Comparison of ENCODE assay signal across 19 cellular contexts in genomic region chr11:118054712-118055640, GRCh38. TPM values are rescaled to one million over a fixed set of nuclear protein-coding genes. Genes with fewer than 3 reads are reported as not detected.
"Had no signal": no experiment of that assay in that cellular context is flagged by ENCODE, and none has a peak within 500 bp of the region (broad histone marks: within the 10 kb centered on the region; RNA-seq: fewer than 3 reads in every experiment).

No MANE protein-coding gene starts in this region.

- H3K27me3 Mint-ChIP-seq: activated CD4-positive, alpha-beta T cell treated with anti-CD3 and anti-CD28 coated beads, Interleukin-2, amount 10 ng/mL, durations not matched to agents 7 days and 5 days had no signal

- H3K9me3 Mint-ChIP-seq: activated CD4-positive, alpha-beta T cell treated with anti-CD3 and anti-CD28 coated beads, Interleukin-2, amount 10 ng/mL, durations not matched to agents 7 days and 5 days; brain; dendritic cell treated with granulocyte-macrophage colony-stimulating factor and Interleukin-4, amounts not matched to agents 40 ng/mL and 50 ng/mL, for 4 days; natural killer cell treated with Interleukin-12 subunit alpha and Interleukin-12 subunit beta and Interleukin-15 and Interleukin-18, amount 100 ng/mL, for 72 hours; stimulated activated naive CD8-positive, alpha-beta T cell treated with anti-CD3 and anti-CD28 coated beads, Interleukin-15, amount 100 ng/mL, for 72 hours; T-helper 1 cell treated with Interleukin-12 subunit alpha and Interleukin-12 subunit beta and Interleukin-4 antibody, amounts not matched to agents 30 μg/mL and 1 μg/mL, for 36 hours had no signal

- H3K9me3 ChIP-seq: prostate gland, right lobe of liver, thyroid gland had no signal

- H3K4me3 ChIP-seq: prostate gland, right lobe of liver, thyroid gland had no signal

- DNase-seq: activated CD4-positive, alpha-beta T cell treated with anti-CD3 and anti-CD28 coated beads, Interleukin-2, amount 10 ng/mL, durations not matched to agents 7 days and 5 days; activated CD4-positive, CD25-positive, alpha-beta regulatory T cell; activated CD8-positive, alpha-beta memory T cell treated with anti-CD3 and anti-CD28 coated beads for 24 hours; activated naive CD4-positive, alpha-beta T cell treated with Interleukin-2 at 50 U/mL for 16 hours; erythroblast; occipital lobe; SHP77; stimulated activated CD4-positive, alpha-beta T cell treated with anti-CD3 and anti-CD28 coated beads, Interleukin-2, amount 100 ng/mL, for 24 hours; stimulated activated naive CD8-positive, alpha-beta T cell treated with anti-CD3 and anti-CD28 coated beads, Interleukin-15, amount 100 ng/mL, for 72 hours; thyroid gland had no signal

- H3K4me1 ChIP-seq: prostate gland, right lobe of liver, thyroid gland had no signal

- ATAC-seq: natural killer cell treated with Interleukin-12 subunit alpha and Interleukin-12 subunit beta and Interleukin-15 and Interleukin-18, amount 100 ng/mL, for 72 hours; right lobe of liver; stimulated activated naive CD8-positive, alpha-beta T cell treated with anti-CD3 and anti-CD28 coated beads, Interleukin-15, amount 100 ng/mL, for 72 hours had no signal

- H3K4me3 Mint-ChIP-seq: activated CD4-positive, alpha-beta T cell treated with anti-CD3 and anti-CD28 coated beads, Interleukin-2, amount 10 ng/mL, durations not matched to agents 7 days and 5 days; brain; dendritic cell treated with granulocyte-macrophage colony-stimulating factor and Interleukin-4, amounts not matched to agents 40 ng/mL and 50 ng/mL, for 4 days; natural killer cell treated with Interleukin-12 subunit alpha and Interleukin-12 subunit beta and Interleukin-15 and Interleukin-18, amount 100 ng/mL, for 72 hours; stimulated activated naive CD8-positive, alpha-beta T cell treated with anti-CD3 and anti-CD28 coated beads, Interleukin-15, amount 100 ng/mL, for 72 hours; T-helper 1 cell treated with Interleukin-12 subunit alpha and Interleukin-12 subunit beta and Interleukin-4 antibody, amounts not matched to agents 30 μg/mL and 1 μg/mL, for 36 hours had no signal

- H3K36me3 ChIP-seq: prostate gland, right lobe of liver, thyroid gland had no signal

- H3K36me3 Mint-ChIP-seq: brain; natural killer cell treated with Interleukin-12 subunit alpha and Interleukin-12 subunit beta and Interleukin-15 and Interleukin-18, amount 100 ng/mL, for 72 hours had no signal

- H3K27ac ChIP-seq: prostate gland, right lobe of liver, thyroid gland had no signal

- H3K27me3 ChIP-seq: right lobe of liver, thyroid gland had no signal

- H3K27ac Mint-ChIP-seq: activated CD4-positive, alpha-beta T cell treated with anti-CD3 and anti-CD28 coated beads, Interleukin-2, amount 10 ng/mL, durations not matched to agents 7 days and 5 days; brain; natural killer cell treated with Interleukin-12 subunit alpha and Interleukin-12 subunit beta and Interleukin-15 and Interleukin-18, amount 100 ng/mL, for 72 hours; stimulated activated naive CD8-positive, alpha-beta T cell treated with anti-CD3 and anti-CD28 coated beads, Interleukin-15, amount 100 ng/mL, for 72 hours; T-helper 1 cell treated with Interleukin-12 subunit alpha and Interleukin-12 subunit beta and Interleukin-4 antibody, amounts not matched to agents 30 μg/mL and 1 μg/mL, for 36 hours had no signal

RNA-seq across cellular contexts. Expression of gene TMPRSS4, which starts 21.9 kb away (rescaled TPM):
- total RNA-seq: activated CD4-positive, alpha-beta T cell treated with anti-CD3 and anti-CD28 coated beads, Interleukin-2, amount 10 ng/mL, durations not matched to agents 7 days and 5 days; glomerular endothelial cell; lung microvascular endothelial cell; mononuclear cell; occipital lobe had no signal

RNA-seq across cellular contexts. Expression of gene SMIM35, which starts 31.8 kb away (rescaled TPM):
- total RNA-seq: lung microvascular endothelial cell; natural killer cell treated with Interleukin-12 subunit alpha and Interleukin-12 subunit beta and Interleukin-15 and Interleukin-18, amount 100 ng/mL, for 72 hours; occipital lobe; right lobe of liver; thyroid gland had no signal
